ENCODE assay signal across 12 cellular contexts in genomic region chr16:5073279-5073629, GRCh38. TPM values are rescaled to one million over a fixed set of nuclear protein-coding genes. Genes with fewer than 3 reads are reported as not detected.
DNase-seq lines count a peak whose midpoint lies in the region; ATAC-seq, FAIRE-seq and TF ChIP-seq lines count a peak whose summit lies in the region.
"Had no signal": no experiment of that assay in that cellular context is flagged by ENCODE, and none has a peak within 500 bp of the region (broad histone marks: within the 10 kb centered on the region; RNA-seq: fewer than 3 reads in every experiment).

No MANE protein-coding gene starts in this region.

- intact Hi-C loops in activated naive CD4-positive, alpha-beta T cell treated with anti-CD3 and anti-CD28 coated beads for 36 hours (cut with micrococcal nuclease), result loop anchor here (5.0 kb wide), 1 partner anchor 41 kb away; the partner anchor contains the start of gene NAGPA

- no peaks in the 10 kb centered on the region for H3K9me3 Mint-ChIP-seq in activated naive CD4-positive, alpha-beta T cell treated with anti-CD3 and anti-CD28 coated beads for 36 hours
- H3K9me3 Mint-ChIP-seq in activated naive CD4-positive, alpha-beta T cell treated with anti-CD3 and anti-CD28 coated beads, Interleukin-2, amount 50 U/mL, for 72 hours, result no peaks in the 10 kb centered on the region
- H3K9me3 Mint-ChIP-seq in stimulated activated effector memory CD8-positive, alpha-beta T cell treated with anti-CD3 and anti-CD28 coated beads, Interleukin-12 subunit alpha, Interleukin-12 subunit beta, amount 100 ng/mL, for 72 hours, result no peaks in the 10 kb centered on the region

- no peak for TF ChIP-seq POLR2A in H54 (IDR thresholded peaks at IDR 0.05; ENCODE audit: low read depth, low read length)

- peaks cover 31% of the 10 kb centered on the region for H3K4me1 Mint-ChIP-seq in activated naive CD4-positive, alpha-beta T cell treated with anti-CD3 and anti-CD28 coated beads for 36 hours (ENCODE audit: low read depth)
- H3K4me1 Mint-ChIP-seq in stimulated activated effector memory CD8-positive, alpha-beta T cell treated with anti-CD3 and anti-CD28 coated beads, Interleukin-12 subunit alpha, Interleukin-12 subunit beta, amount 100 ng/mL, for 72 hours, result peaks cover 28% of the 10 kb centered on the region

- no peak overlapping the region for H3K4me3 ChIP-seq in epithelial cell of esophagus (ENCODE audit: low read length)

- H3K27me3 Mint-ChIP-seq in activated naive CD4-positive, alpha-beta T cell treated with anti-CD3 and anti-CD28 coated beads for 36 hours (ENCODE audit: low read depth), result no peaks in the 10 kb centered on the region

- CTCF ChIA-PET in activated naive CD4-positive, alpha-beta T cell treated with anti-CD3 and anti-CD28 coated beads for 36 hours (lab: Charles Lee), result no interaction called here

- no peak for TF ChIP-seq CTCF in epithelial cell of esophagus (IDR thresholded peaks at IDR 0.05; ENCODE audit: insufficient read depth, low read depth, low read length, missing control alignments)

- no peak for FAIRE-seq in H54 (lab: Jason Lieb, UNC)

- H3K36me3 Mint-ChIP-seq in activated naive CD4-positive, alpha-beta T cell treated with anti-CD3 and anti-CD28 coated beads for 36 hours (ENCODE audit: low read depth), result peaks cover 12% of the 10 kb centered on the region
- H3K36me3 Mint-ChIP-seq in activated naive CD4-positive, alpha-beta T cell treated with anti-CD3 and anti-CD28 coated beads, Interleukin-2, amount 50 U/mL, for 72 hours, result peaks cover 21 to 24% of the 10 kb centered on the region in 2 donors
- H3K36me3 Mint-ChIP-seq in stimulated activated effector memory CD8-positive, alpha-beta T cell treated with anti-CD3 and anti-CD28 coated beads, Interleukin-12 subunit alpha, Interleukin-12 subunit beta, amount 100 ng/mL, for 72 hours, result peaks cover 61% of the 10 kb centered on the region

- ATAC-seq in activated naive CD4-positive, alpha-beta T cell treated with anti-CD3 and anti-CD28 coated beads, Interleukin-2, amount 50 U/mL, for 72 hours, result no peak
- ATAC-seq in stimulated activated effector memory CD8-positive, alpha-beta T cell treated with anti-CD3 and anti-CD28 coated beads, Interleukin-12 subunit alpha, Interleukin-12 subunit beta, amount 100 ng/mL, for 72 hours, result no peak

- H3K27ac Mint-ChIP-seq in activated naive CD4-positive, alpha-beta T cell treated with anti-CD3 and anti-CD28 coated beads for 36 hours, result no peak overlapping the region
- peak overlapping the region in 1 of 2 donors; percentile 93 for H3K27ac Mint-ChIP-seq in activated naive CD4-positive, alpha-beta T cell treated with anti-CD3 and anti-CD28 coated beads, Interleukin-2, amount 50 U/mL, for 72 hours
- H3K27ac Mint-ChIP-seq in stimulated activated effector memory CD8-positive, alpha-beta T cell treated with anti-CD3 and anti-CD28 coated beads, Interleukin-12 subunit alpha, Interleukin-12 subunit beta, amount 100 ng/mL, for 72 hours, result no peak overlapping the region

- DNase-seq in activated naive CD4-positive, alpha-beta T cell treated with anti-CD3 and anti-CD28 coated beads for 36 hours, result no peak
- no peak for DNase-seq in activated naive CD4-positive, alpha-beta T cell treated with anti-CD3 and anti-CD28 coated beads, Interleukin-2, amount 50 U/mL, for 72 hours (ENCODE audit: low spot score in 2 of 2)
- DNase-seq in RKO (ENCODE audit: low spot score) (peak; percentile 70), epithelial cell of esophagus (ENCODE audit: low read depth) (peak; percentile 51), H54 (ENCODE audit: insufficient read length, low spot score) (no peak)
- DNase-seq in stimulated activated effector memory CD8-positive, alpha-beta T cell treated with anti-CD3 and anti-CD28 coated beads, Interleukin-12 subunit alpha, Interleukin-12 subunit beta, amount 100 ng/mL, for 72 hours (ENCODE audit: low spot score in 2 of 2), result no peak
- DNase-seq in stimulated activated CD4-positive, alpha-beta T cell treated with anti-CD3 and anti-CD28 coated beads, Interleukin-2, amount 100 ng/mL, for 48 hours, result no peak
- no peak for DNase-seq in effector CD8-positive, alpha-beta T cell (lab: John Stamatoyannopoulos, UW)
- DNase-seq: erythroblast; NCI-H1048; NCI-H446 treated with DMSO at 0.1 percent for 48 hours; stimulated activated CD4-positive, alpha-beta T cell treated with anti-CD3 and anti-CD28 coated beads, Interleukin-15, amount 100 ng/mL, for 24 hours had no signal

- peak overlapping the region; percentile 97 for H3K4me3 Mint-ChIP-seq in activated naive CD4-positive, alpha-beta T cell treated with anti-CD3 and anti-CD28 coated beads for 36 hours
- peak overlapping the region; percentile 97 for H3K4me3 Mint-ChIP-seq in stimulated activated effector memory CD8-positive, alpha-beta T cell treated with anti-CD3 and anti-CD28 coated beads, Interleukin-12 subunit alpha, Interleukin-12 subunit beta, amount 100 ng/mL, for 72 hours

RNA-seq across cellular contexts. Expression of gene ALG1, which starts 1.6 kb away (rescaled TPM):
- 1 to 10 TPM; 8.6 to 8.9 TPM for total RNA-seq in activated naive CD4-positive, alpha-beta T cell treated with anti-CD3 and anti-CD28 coated beads for 36 hours
- total RNA-seq in activated naive CD4-positive, alpha-beta T cell treated with anti-CD3 and anti-CD28 coated beads, Interleukin-2, amount 50 U/mL, for 72 hours, result 10 to 100 TPM; 11.0 to 20.8 TPM

RNA-seq across cellular contexts. Expression of gene C16orf89, which starts 7.5 kb away (rescaled TPM):
- not detected for total RNA-seq in activated naive CD4-positive, alpha-beta T cell treated with anti-CD3 and anti-CD28 coated beads for 36 hours
- total RNA-seq in activated naive CD4-positive, alpha-beta T cell treated with anti-CD3 and anti-CD28 coated beads, Interleukin-2, amount 50 U/mL, for 72 hours, result not detected

RNA-seq across cellular contexts. Expression of gene EEF2KMT, which starts 24.3 kb away (rescaled TPM):
- 10 to 100 TPM; 13.8 to 14.2 TPM for total RNA-seq in activated naive CD4-positive, alpha-beta T cell treated with anti-CD3 and anti-CD28 coated beads for 36 hours
- 10 to 100 TPM in 1 of 2 donors, 1 to 10 TPM in 1; 8.2 to 10.4 TPM for total RNA-seq in activated naive CD4-positive, alpha-beta T cell treated with anti-CD3 and anti-CD28 coated beads, Interleukin-2, amount 50 U/mL, for 72 hours

RNA-seq across cellular contexts. Expression of gene NAGPA, which starts 39.5 kb away (rescaled TPM):
- total RNA-seq in activated naive CD4-positive, alpha-beta T cell treated with anti-CD3 and anti-CD28 coated beads for 36 hours, result 1 to 10 TPM; 5.8 to 7.9 TPM
- 10 to 100 TPM in 1 of 2 donors, 1 to 10 TPM in 1; 7.1 to 11.2 TPM for total RNA-seq in activated naive CD4-positive, alpha-beta T cell treated with anti-CD3 and anti-CD28 coated beads, Interleukin-2, amount 50 U/mL, for 72 hours

Comparison
In these comparisons a context has a peak if more than half of its experiments do, and no peak if none do; other contexts are left out.
1. DNase-seq: peak in RKO (single experiment) and epithelial cell of esophagus (single experiment); none in activated naive CD4-positive, alpha-beta T cell treated with anti-CD3 and anti-CD28 coated beads for 36 hours (single experiment), activated naive CD4-positive, alpha-beta T cell treated with anti-CD3 and anti-CD28 coated beads, Interleukin-2, amount 50 U/mL, for 72 hours (0 of 2), stimulated activated effector memory CD8-positive, alpha-beta T cell treated with anti-CD3 and anti-CD28 coated beads, Interleukin-12 subunit alpha, Interleukin-12 subunit beta, amount 100 ng/mL, for 72 hours (0 of 2), stimulated activated CD4-positive, alpha-beta T cell treated with anti-CD3 and anti-CD28 coated beads, Interleukin-2, amount 100 ng/mL, for 48 hours (0 of 2), effector CD8-positive, alpha-beta T cell (single experiment) and H54 (single experiment).